12 cellular contexts compared by ENCODE assay signal in the genomic region with DNA sequence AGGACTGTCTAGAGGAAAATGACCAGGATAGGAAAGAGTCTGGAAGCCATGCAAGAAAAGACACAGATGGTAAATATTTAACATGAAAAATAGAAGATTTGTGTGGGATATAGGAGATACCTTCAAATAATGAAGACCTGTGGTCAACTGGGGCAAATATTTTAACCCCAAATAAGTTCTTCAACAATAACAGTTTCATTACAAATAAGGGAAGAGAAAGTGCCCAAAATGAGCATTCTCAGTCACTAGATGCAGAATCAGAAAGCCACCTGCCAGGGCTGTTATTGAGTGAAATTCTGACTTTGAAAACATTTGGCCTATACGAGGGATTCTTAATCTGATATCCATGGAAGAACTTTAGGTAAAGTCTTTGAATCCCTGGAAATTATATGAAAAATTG.
DNase-seq lines count a peak whose midpoint lies in the region; ATAC-seq and TF ChIP-seq lines count a peak whose summit lies in the region.
"Had no signal": no experiment of that assay in that cellular context is flagged by ENCODE, and none has a peak within 500 bp of the region (broad histone marks: within the 10 kb centered on the region; RNA-seq: fewer than 3 reads in every experiment).

No MANE protein-coding gene starts in this region.

- H3K27ac ChIP-seq in ovary (no peak overlapping the region), RWPE1 (no peak overlapping the region)
- H3K27ac ChIP-seq: body of pancreas had no signal

- TF ChIP-seq CTCF in ovary (IDR thresholded peaks at IDR 0.05) (no peak), RWPE1 (conservative IDR thresholded peaks at IDR 0.05; ENCODE audit: low read depth) (no peak)

- no peaks in the 10 kb centered on the region for H3K36me3 ChIP-seq in ovary

- ATAC-seq in GM18861 (IDR thresholded peaks at IDR 0.05; ENCODE audit: unreplicated experiment) (peak; percentile 56), GM21390 (IDR thresholded peaks at IDR 0.05; ENCODE audit: unreplicated experiment) (peak; percentile 37), HG03095 (IDR thresholded peaks at IDR 0.05; ENCODE audit: unreplicated experiment) (peak; percentile 39)
- ATAC-seq: body of pancreas had no signal

- DNase-seq in RPMI8226 (peak; percentile 46), ovary (no peak), HuH-7 (ENCODE audit: low spot score) (no peak), RWPE1 (ENCODE audit: low spot score) (no peak)
- no peak for DNase-seq in activated CD4-positive, alpha-beta T cell treated with anti-CD3 and anti-CD28 coated beads, Interleukin-2, amount 50 U/mL, for 1 hour
- DNase-seq: activated CD8-positive, alpha-beta memory T cell treated with anti-CD3 and anti-CD28 coated beads, Interleukin-2, amount 50 U/mL, for 4 hours; body of pancreas; erythroblast; NCI-H1436 treated with DMSO at 0.1 percent for 48 hours had no signal

- TF ChIP-seq EP300 in ovary (IDR thresholded peaks at IDR 0.05), result no peak

- POLR2A ChIA-PET in RWPE1 (lab: Yijun Ruan, JAX; ENCODE audit: low non-redundant PET), result no interaction called here

- intact Hi-C loops in ovary (cut with DNase I), result no loop called here

- CTCF ChIA-PET in RWPE1 (lab: Yijun Ruan, JAX), result no interaction called here

- H3K4me3 ChIP-seq in ovary, result no peak overlapping the region
- H3K4me3 ChIP-seq: body of pancreas had no signal

- no peaks in the 10 kb centered on the region for H3K27me3 ChIP-seq in ovary
- H3K27me3 ChIP-seq: body of pancreas had no signal

- no peak for TF ChIP-seq POLR2A in ovary (IDR thresholded peaks at IDR 0.05)

- peaks cover 7% of the 10 kb centered on the region for H3K4me1 ChIP-seq in ovary (ENCODE audit: insufficient read depth)

- WGBS in ovary, 3 donors, result 91 to 98% (median 93%) methylated on average over 1 of the region's 1 CpG

- no peaks in the 10 kb centered on the region for H3K9me3 ChIP-seq in ovary
- H3K9me3 ChIP-seq: body of pancreas had no signal
